Comparison of ENCODE assay signal across 19 cellular contexts in the genomic region with DNA sequence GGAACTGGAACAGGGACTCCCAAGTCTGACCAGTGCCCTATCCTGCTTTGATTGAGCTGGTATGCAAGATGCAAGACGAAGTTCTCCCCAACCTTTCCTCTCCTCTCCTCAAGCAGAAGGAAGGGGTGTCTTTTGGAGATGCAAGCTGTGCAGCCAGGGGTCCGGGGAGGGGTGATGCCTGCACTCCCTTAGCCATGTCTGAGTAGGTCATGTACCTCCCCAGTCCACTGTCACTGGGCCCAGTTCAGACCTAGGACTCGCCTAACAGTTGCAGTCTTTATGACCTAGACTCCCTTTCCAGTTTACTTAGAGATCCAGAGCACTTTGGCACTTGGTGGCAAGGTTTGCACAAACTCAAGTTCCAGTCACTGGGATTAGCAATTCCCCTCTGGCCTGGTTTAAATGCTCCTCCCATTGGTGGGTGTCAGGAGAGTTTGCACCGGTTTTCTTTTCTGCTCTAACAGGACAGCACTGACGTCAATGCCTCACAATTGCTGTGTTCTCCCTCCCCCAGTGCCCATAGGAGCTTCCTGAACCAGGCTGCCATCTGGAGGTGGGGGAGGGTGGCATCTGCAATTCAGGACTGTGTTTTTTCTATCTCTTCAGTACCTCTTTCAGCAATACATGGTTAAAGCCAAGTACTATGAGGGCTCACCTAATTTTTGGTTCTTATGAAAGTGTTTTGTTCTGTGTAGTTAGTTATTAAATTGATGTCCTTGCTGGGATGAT.
DNase-seq lines count a peak whose midpoint lies in the region; ATAC-seq and TF ChIP-seq lines count a peak whose summit lies in the region.
"Had no signal": no experiment of that assay in that cellular context is flagged by ENCODE, and none has a peak within 500 bp of the region (broad histone marks: within the 10 kb centered on the region; RNA-seq: fewer than 3 reads in every experiment).

No MANE protein-coding gene starts in this region.

- H3K27ac ChIP-seq in 22Rv1 (no peak overlapping the region), endodermal cell (ENCODE audit: low read depth, low read length) (no peak overlapping the region)
- H3K27ac ChIP-seq: ovary had no signal

- no peaks in the 10 kb centered on the region for H3K36me3 Mint-ChIP-seq in endodermal cell (ENCODE audit: low read depth)
- H3K36me3 Mint-ChIP-seq: activated CD4-positive, alpha-beta memory T cell treated with anti-CD3 and anti-CD28 coated beads for 36 hours; activated naive CD8-positive, alpha-beta T cell; CD4-positive, alpha-beta memory T cell; naive B cell; type B pancreatic cell had no signal

- no peak overlapping the region for H3K4me3 ChIP-seq in endodermal cell (ENCODE audit: low read length)
- H3K4me3 ChIP-seq: ovary had no signal

- WGBS in endodermal cell (ENCODE audit: insufficient coverage in 1 of 2, insufficient read length in 1 of 2), 2 experiments = 87 to 100% methylated on average over 1 to 5 of the region's 5 CpGs

- H3K9me3 Mint-ChIP-seq in endodermal cell = peaks cover 12% of the 10 kb centered on the region
- H3K9me3 Mint-ChIP-seq: type B pancreatic cell had no signal

- TF ChIP-seq CTCF in 22Rv1 (IDR thresholded peaks at IDR 0.05) (peak; percentile 40), GM12874 (IDR thresholded peaks at IDR 0.05; ENCODE audit: insufficient read depth, low read depth, low read length) (0 out of 2 replicates have a peak, but pooled peaks have one; percentile 4), endodermal cell (conservative IDR thresholded peaks at IDR 0.05) (peak; percentile 50)

- DNase-seq in NCI-H82 (lab: John Stamatoyannopoulos, UW) (peak; percentile 59), endodermal cell (peak; percentile 59)
- DNase-seq: activated CD4-positive, alpha-beta memory T cell treated with anti-CD3 and anti-CD28 coated beads for 36 hours; CD4-positive, alpha-beta memory T cell; HFFc6; mammary epithelial cell; naive B cell; ovary; stimulated activated CD4-positive, alpha-beta T cell treated with anti-CD3 and anti-CD28 coated beads, Interleukin-2, amount 100 ng/mL, for 24 hours had no signal

- H3K9me3 ChIP-seq in endodermal cell (ENCODE audit: control insufficient read depth, low read length) = peaks cover 9% of the 10 kb centered on the region
- H3K9me3 ChIP-seq: ovary had no signal

- H3K27me3 ChIP-seq in endodermal cell (ENCODE audit: control insufficient read depth, insufficient read depth, low read length, poor library complexity, severe bottlenecking) = no peaks in the 10 kb centered on the region
- H3K27me3 ChIP-seq: ovary had no signal

- no peaks in the 10 kb centered on the region for H3K27me3 Mint-ChIP-seq in endodermal cell (ENCODE audit: insufficient read depth)
- H3K27me3 Mint-ChIP-seq: activated CD4-positive, alpha-beta memory T cell treated with anti-CD3 and anti-CD28 coated beads for 36 hours; activated naive CD8-positive, alpha-beta T cell; CD4-positive, alpha-beta memory T cell; naive B cell; stimulated activated naive CD8-positive, alpha-beta T cell treated with anti-CD3 and anti-CD28 coated beads, Interleukin-15, Interleukin-2, amounts not matched to agents 100 ng/mL and 50 ng/mL, for 24 hours; type B pancreatic cell had no signal

- no peaks in the 10 kb centered on the region for H3K4me1 ChIP-seq in endodermal cell (ENCODE audit: control insufficient read depth, insufficient read depth, low read length)

- no peaks in the 10 kb centered on the region for H3K36me3 ChIP-seq in endodermal cell (ENCODE audit: control insufficient read depth, insufficient read depth, low read length)
- H3K36me3 ChIP-seq: ovary had no signal

- ATAC-seq in GM21723 (IDR thresholded peaks at IDR 0.05; ENCODE audit: unreplicated experiment) (no peak), HG03439 (IDR thresholded peaks at IDR 0.05; ENCODE audit: unreplicated experiment) (no peak), GM18873 (IDR thresholded peaks at IDR 0.05; ENCODE audit: low FRiP score, unreplicated experiment) (no peak), HG02798 (IDR thresholded peaks at IDR 0.05; ENCODE audit: poor library complexity, unreplicated experiment) (no peak)
- ATAC-seq: Panc1 had no signal

- no peak overlapping the region for H3K9ac ChIP-seq in endodermal cell (ENCODE audit: extremely low read depth, low read length, poor library complexity, severe bottlenecking)

- no peaks in the 10 kb centered on the region for H3K4me1 Mint-ChIP-seq in endodermal cell
- H3K4me1 Mint-ChIP-seq: CD4-positive, alpha-beta memory T cell; naive B cell had no signal

- H3K4me3 Mint-ChIP-seq in endodermal cell = no peak overlapping the region
- H3K4me3 Mint-ChIP-seq: activated CD4-positive, alpha-beta memory T cell treated with anti-CD3 and anti-CD28 coated beads for 36 hours; activated naive CD8-positive, alpha-beta T cell; CD4-positive, alpha-beta memory T cell; HFFc6; naive B cell; stimulated activated naive CD8-positive, alpha-beta T cell treated with anti-CD3 and anti-CD28 coated beads, Interleukin-15, Interleukin-2, amounts not matched to agents 100 ng/mL and 50 ng/mL, for 24 hours; type B pancreatic cell had no signal

- no peak overlapping the region for H3K27ac Mint-ChIP-seq in endodermal cell
- H3K27ac Mint-ChIP-seq: activated CD4-positive, alpha-beta memory T cell treated with anti-CD3 and anti-CD28 coated beads for 36 hours; activated naive CD8-positive, alpha-beta T cell; HFFc6; naive B cell; stimulated activated naive CD8-positive, alpha-beta T cell treated with anti-CD3 and anti-CD28 coated beads, Interleukin-15, Interleukin-2, amounts not matched to agents 100 ng/mL and 50 ng/mL, for 24 hours; type B pancreatic cell had no signal
